8 cellular contexts compared by ENCODE assay signal in the genomic region with DNA sequence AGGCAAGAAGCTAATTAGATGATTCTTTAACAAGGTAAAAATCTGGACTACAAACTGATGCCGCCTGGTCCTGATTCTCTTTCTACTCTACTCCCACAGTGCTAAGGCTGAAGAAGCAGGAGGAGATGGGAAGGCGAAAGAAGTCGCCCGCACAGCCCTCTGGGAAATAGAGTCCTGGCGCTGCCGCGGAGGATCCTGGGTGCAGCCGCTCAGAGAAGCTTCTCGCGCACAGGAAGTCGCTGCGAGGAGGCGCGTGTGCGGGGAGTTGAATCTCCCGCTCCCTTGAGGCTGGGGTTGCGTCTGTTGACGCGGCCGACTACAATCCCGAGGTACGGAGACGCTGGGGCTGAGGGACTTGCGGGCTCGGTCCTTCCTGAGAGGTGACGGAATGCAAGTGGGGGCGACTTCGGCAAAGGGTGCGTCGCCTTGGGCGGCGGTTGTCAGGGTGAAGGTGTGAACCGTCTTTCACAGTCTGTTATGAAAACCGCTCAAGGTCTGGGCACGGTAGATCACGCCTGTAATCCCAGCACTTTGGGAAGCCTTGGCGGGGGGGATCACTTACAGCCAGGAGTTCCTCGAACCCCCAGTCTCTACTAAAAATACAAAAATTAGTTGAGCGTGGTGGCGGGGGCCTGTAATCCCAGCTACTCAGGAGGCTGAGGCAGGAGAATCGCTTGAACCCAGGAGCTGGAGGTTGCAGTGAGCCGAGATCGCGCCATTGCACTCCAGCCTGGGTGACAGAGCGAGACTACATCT. TPM values are rescaled to one million over a fixed set of nuclear protein-coding genes. Genes with fewer than 3 reads are reported as not detected.
DNase-seq lines count a peak whose midpoint lies in the region; ATAC-seq, FAIRE-seq and TF ChIP-seq lines count a peak whose summit lies in the region.

Gene ZNF473, plus strand, starts transcription at position 212 of the 756 bp plus-strand sequence. CDS start 5,078 bp downstream, outside the sequence.

- peaks cover 0 to 3% (median 0%) of the 10 kb centered on the region in 4 donors for H3K36me3 ChIP-seq in sigmoid colon

- TF ChIP-seq EP300 in sigmoid colon (IDR thresholded peaks at IDR 0.05): peak in 2 of 4 donors; percentile 40 to 62

- DNase-seq in GM12891 (ENCODE audit: insufficient read length, low spot score) (peak; percentile 76), NCI-H1436 (lab: John Stamatoyannopoulos, UW) (peak; percentile 99), anterior cingulate cortex (lab: John Stamatoyannopoulos, UW) (peak; percentile 59 to 100 (median 94)), hypothalamus (lab: John Stamatoyannopoulos, UW) (peak; percentile 61 to 100 (median 91)), sigmoid colon (peak; percentile 98), inferior parietal cortex (ENCODE audit: extremely low spot score) (no peak)

- FAIRE-seq in GM12891 (lab: Jason Lieb, UNC): no peak

- no peaks in the 10 kb centered on the region for H3K27me3 ChIP-seq in sigmoid colon

- peak; percentile 68 for ATAC-seq in HG02610 (IDR thresholded peaks at IDR 0.05; ENCODE audit: unreplicated experiment)

- 13 to 14% methylated on average over 45 of the region's 45 CpGs for WGBS in sigmoid colon, 2 donors

- H3K9me3 ChIP-seq in sigmoid colon: no peaks in the 10 kb centered on the region

- H3K27ac ChIP-seq in sigmoid colon: peak within 1 kb of the TSS; percentile 92 to 94 (median 92)

- intact Hi-C loops in T-helper 2 cell treated with Interferon-gamma antibody and Interleukin-4, amounts not matched to agents 100 ng/mL and 5 ng/mL, for 36 hours (cut with micrococcal nuclease): loop anchor here (1.0 to 10.0 kb wide), 2 partner anchors 97 to 699 kb away; partner anchors contain the start of genes ATF5, CLEC11A and NUP62
- intact Hi-C loops in sigmoid colon (cut with DNase I): loop anchor here (10.0 kb wide), 1 partner anchor 571 kb away; the partner anchor contains the start of genes ALDH16A1 and PIH1D1

- peaks cover 0 to 31% (median 28%) of the 10 kb centered on the region in 4 donors for H3K4me1 ChIP-seq in sigmoid colon

- TF ChIP-seq CTCF in sigmoid colon (IDR thresholded peaks at IDR 0.05): no peak

- TF ChIP-seq POLR2A in GM12891 (IDR thresholded peaks at IDR 0.05; ENCODE audit: low read depth, low read length) (peak; percentile 49; the same call in 1 of the 2 replicates), sigmoid colon (IDR thresholded peaks at IDR 0.05) (peak; percentile 29 to 30)

- peak within 1 kb of the TSS; percentile 83 to 95 (median 90) for H3K4me3 ChIP-seq in sigmoid colon

TF ChIP-seq in GM12891, 5 proteins besides CTCF, POLR2A, EP300 and RAD21:
- peak; percentile 55 for TF ChIP-seq SPI1 (IDR thresholded peaks at IDR 0.05; ENCODE audit: low read depth, low read length)
- peak; percentile 62; the same call in 1 of the 2 replicates for TF ChIP-seq POU2F2 (IDR thresholded peaks at IDR 0.05; ENCODE audit: low read depth, low read length)
- 0 out of 2 replicates have a peak, but pooled peaks have one; percentile 42 for TF ChIP-seq POLR2AphosphoS5 (IDR thresholded peaks at IDR 0.05; ENCODE audit: low read depth, low read length)
- TF ChIP-seq TAF1 (IDR thresholded peaks at IDR 0.05; ENCODE audit: low read depth, low read length): no peak

RNA-seq across cellular contexts. Expression of gene ZNF473, which starts in this region (rescaled TPM):
- 4.4 TPM for polyA plus RNA-seq in GM12891 (2012; ENCODE audit: low read depth, missing spikeins)
- 10.8 and 11.0 TPM in 2 replicates for total RNA-seq in T-helper 2 cell treated with Interferon-gamma antibody and Interleukin-4, amounts not matched to agents 100 ng/mL and 5 ng/mL, for 36 hours
- total RNA-seq in sigmoid colon: 10 to 100 TPM in 2 of 4 donors, 1 to 10 TPM in 2; 5.8 to 13.2 (median 9.3) TPM
- polyA plus RNA-seq in sigmoid colon: 1 to 10 TPM in 2 of 3 donors, under 1 TPM in 1; 0.92 to 2.7 (median 1.8) TPM
